1 cellular context compared by ENCODE assay signal in the genomic region with DNA sequence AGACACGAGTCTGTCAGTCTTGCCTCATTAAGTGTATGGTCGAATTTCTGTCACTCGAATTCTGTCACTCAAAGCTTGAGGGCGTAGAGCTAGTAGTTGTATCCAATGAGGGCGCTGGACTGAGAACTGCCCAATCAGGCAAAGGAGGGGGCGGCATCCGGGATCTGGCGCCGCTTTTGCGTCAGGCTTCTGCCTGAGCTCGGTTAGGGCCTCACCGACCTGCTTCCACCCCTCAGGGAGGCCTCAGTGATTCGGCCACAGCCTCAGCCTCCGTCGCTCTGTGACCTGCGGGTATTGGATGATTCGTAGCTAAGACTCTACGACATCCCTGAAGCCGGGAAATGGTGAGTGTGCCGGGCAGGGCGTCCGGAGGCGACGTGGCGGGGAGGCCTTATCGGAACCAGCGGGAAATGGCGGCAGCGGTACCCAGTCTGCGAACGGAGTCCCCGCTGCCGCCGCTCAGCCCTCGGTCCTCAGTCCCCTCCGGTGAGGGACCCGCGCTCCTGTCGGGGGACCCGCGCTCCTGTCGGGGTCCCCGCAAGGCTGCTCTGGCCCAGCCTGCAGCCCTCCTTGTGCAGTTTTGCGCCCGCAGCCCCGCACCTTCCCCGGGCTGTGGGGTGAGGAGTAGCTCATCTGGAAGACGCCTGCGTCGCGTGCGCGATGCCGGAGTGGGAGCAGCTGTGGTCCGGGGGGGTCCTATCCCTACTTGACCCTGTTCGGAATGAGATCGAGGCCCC.
TF ChIP-seq lines count a peak whose summit lies in the region.

No MANE protein-coding gene starts in this region.

TF ChIP-seq in WTC11, 78 proteins besides CTCF, POLR2A, EP300 and RAD21 (continued from another document):
- TF ChIP-seq ZBTB43 (CRISPR knock-in tag; IDR thresholded peaks at IDR 0.05): 0 out of 2 replicates have a peak, but pooled peaks have one; percentile 57
- TF ChIP-seq SP1 (CRISPR knock-in tag; conservative IDR thresholded peaks at IDR 0.05): peak; percentile 81
- TF ChIP-seq, protein P1, sequence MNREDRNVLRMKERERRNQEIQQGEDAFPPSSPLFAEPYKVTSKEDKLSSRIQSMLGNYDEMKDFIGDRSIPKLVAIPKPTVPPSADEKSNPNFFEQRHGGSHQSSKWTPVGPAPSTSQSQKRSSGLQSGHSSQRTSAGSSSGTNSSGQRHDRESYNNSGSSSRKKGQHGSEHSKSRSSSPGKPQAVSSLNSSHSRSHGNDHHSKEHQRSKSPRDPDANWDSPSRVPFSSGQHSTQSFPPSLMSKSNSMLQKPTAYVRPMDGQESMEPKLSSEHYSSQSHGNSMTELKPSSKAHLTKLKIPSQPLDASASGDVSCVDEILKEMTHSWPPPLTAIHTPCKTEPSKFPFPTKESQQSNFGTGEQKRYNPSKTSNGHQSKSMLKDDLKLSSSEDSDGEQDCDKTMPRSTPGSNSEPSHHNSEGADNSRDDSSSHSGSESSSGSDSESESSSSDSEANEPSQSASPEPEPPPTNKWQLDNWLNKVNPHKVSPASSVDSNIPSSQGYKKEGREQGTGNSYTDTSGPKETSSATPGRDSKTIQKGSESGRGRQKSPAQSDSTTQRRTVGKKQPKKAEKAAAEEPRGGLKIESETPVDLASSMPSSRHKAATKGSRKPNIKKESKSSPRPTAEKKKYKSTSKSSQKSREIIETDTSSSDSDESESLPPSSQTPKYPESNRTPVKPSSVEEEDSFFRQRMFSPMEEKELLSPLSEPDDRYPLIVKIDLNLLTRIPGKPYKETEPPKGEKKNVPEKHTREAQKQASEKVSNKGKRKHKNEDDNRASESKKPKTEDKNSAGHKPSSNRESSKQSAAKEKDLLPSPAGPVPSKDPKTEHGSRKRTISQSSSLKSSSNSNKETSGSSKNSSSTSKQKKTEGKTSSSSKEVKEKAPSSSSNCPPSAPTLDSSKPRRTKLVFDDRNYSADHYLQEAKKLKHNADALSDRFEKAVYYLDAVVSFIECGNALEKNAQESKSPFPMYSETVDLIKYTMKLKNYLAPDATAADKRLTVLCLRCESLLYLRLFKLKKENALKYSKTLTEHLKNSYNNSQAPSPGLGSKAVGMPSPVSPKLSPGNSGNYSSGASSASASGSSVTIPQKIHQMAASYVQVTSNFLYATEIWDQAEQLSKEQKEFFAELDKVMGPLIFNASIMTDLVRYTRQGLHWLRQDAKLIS (CRISPR knock-in tag; IDR thresholded peaks at IDR 0.05; ENCODE audit: borderline replicate concordance): 0 out of 2 replicates have a peak, but pooled peaks have one; percentile 21
- TF ChIP-seq, protein P2, sequence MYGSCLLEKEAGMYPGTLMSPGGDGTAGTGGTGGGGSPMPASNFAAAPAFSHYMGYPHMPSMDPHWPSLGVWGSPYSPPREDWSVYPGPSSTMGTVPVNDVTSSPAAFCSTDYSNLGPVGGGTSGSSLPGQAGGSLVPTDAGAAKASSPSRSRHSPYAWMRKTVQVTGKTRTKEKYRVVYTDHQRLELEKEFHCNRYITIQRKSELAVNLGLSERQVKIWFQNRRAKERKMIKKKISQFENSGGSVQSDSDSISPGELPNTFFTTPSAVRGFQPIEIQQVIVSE (CRISPR knock-in tag; IDR thresholded peaks at IDR 0.05; ENCODE audit: borderline replicate concordance): no peak
- peak; percentile 40; the same call in 1 of the 2 replicates for TF ChIP-seq ESRRA (CRISPR knock-in tag; IDR thresholded peaks at IDR 0.05; ENCODE audit: borderline replicate concordance)
- TF ChIP-seq PRDM15 (CRISPR knock-in tag; IDR thresholded peaks at IDR 0.05): no peak
- TF ChIP-seq MLX (CRISPR knock-in tag; IDR thresholded peaks at IDR 0.05): 0 out of 2 replicates have a peak, but pooled peaks have one; percentile 64
- TF ChIP-seq NFYB (CRISPR knock-in tag; conservative IDR thresholded peaks at IDR 0.05; ENCODE audit: low read depth): peak; percentile 78
- no peak for TF ChIP-seq IRF2 (CRISPR knock-in tag; IDR thresholded peaks at IDR 0.05; ENCODE audit: borderline replicate concordance, low read depth)
- TF ChIP-seq MYBL2 (CRISPR knock-in tag; IDR thresholded peaks at IDR 0.05): peak; percentile 66; the same call in 1 of the 2 replicates
- TF ChIP-seq PRRX2 (CRISPR knock-in tag; IDR thresholded peaks at IDR 0.05): no peak
- TF ChIP-seq FOXJ3 (CRISPR knock-in tag; IDR thresholded peaks at IDR 0.05; ENCODE audit: borderline replicate concordance): no peak
- TF ChIP-seq, protein P3, sequence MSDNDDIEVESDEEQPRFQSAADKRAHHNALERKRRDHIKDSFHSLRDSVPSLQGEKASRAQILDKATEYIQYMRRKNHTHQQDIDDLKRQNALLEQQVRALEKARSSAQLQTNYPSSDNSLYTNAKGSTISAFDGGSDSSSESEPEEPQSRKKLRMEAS (CRISPR knock-in tag; IDR thresholded peaks at IDR 0.05): peak; percentile 38; the same call in 1 of the 2 replicates
